8 cellular contexts compared by ENCODE assay signal in genomic region chr4:53012738-53013137, GRCh38.
DNase-seq lines count a peak whose midpoint lies in the region; ATAC-seq, FAIRE-seq and TF ChIP-seq lines count a peak whose summit lies in the region.

No MANE protein-coding gene starts in this region.

- DNase-seq in right lobe of liver (no peak), HepG2 (ENCODE audit: low spot score) (no peak), cardiac fibroblast (ENCODE audit: low read depth in 2 of 2) (peak; percentile 14 to 71), upper lobe of right lung (no peak), hypothalamus (lab: John Stamatoyannopoulos, UW) (no peak), putamen (ENCODE audit: low spot score) (no peak), NCI-H2227 treated with DMSO at 0.1 percent for 48 hours (lab: John Stamatoyannopoulos, UW) (no peak)

- H3K27me3 ChIP-seq in right lobe of liver = no peaks in the 10 kb centered on the region
- H3K27me3 ChIP-seq in HepG2 (ENCODE audit: control insufficient read depth in 1 of 2, insufficient read depth in 2 of 2, low read length in 2 of 2) = no peaks in the 10 kb centered on the region
- no peaks in the 10 kb centered on the region for H3K27me3 ChIP-seq in upper lobe of right lung

- H3K36me3 ChIP-seq in right lobe of liver (no peaks in the 10 kb centered on the region), HepG2 (replicated peaks in 1 of 2; ENCODE audit: control insufficient read depth in 1 of 2, insufficient read depth in 2 of 2, low read length in 2 of 2) (no peaks in the 10 kb centered on the region), upper lobe of right lung (no peaks in the 10 kb centered on the region)

- POLR2A ChIA-PET in HepG2 (lab: Yijun Ruan, JAX) = no interaction called here

- no peak overlapping the region for H3K9ac ChIP-seq in HepG2 (ENCODE audit: insufficient read depth, low read depth, low read length)

- intact Hi-C loops in right lobe of liver (cut with DNase I) (no loop called here), HepG2 (cut with micrococcal nuclease; ENCODE audit: unreplicated experiment) (no loop called here), upper lobe of right lung (cut with DNase I) (no loop called here)

- FAIRE-seq in HepG2 (lab: Jason Lieb, UNC) = no peak

- H3K4me3 ChIP-seq in right lobe of liver (no peak overlapping the region), HepG2 (replicated peaks in 1 of 3; ENCODE audit: insufficient read depth in 1 of 3, low read depth in 2 of 3, low read length in 3 of 3) (no peak overlapping the region), cardiac fibroblast (replicated peaks in 1 of 2; ENCODE audit: low read depth in 2 of 2, low read length in 2 of 2) (no peak overlapping the region), upper lobe of right lung (no peak overlapping the region)

- WGBS in right lobe of liver (ENCODE audit: insufficient coverage, low coverage, low lambda C conversion rate, missing lambda C conversion rate) = 47% methylated on average over 1 of the region's 1 CpG
- WGBS in HepG2 (ENCODE audit: low lambda C conversion rate) = 93% methylated on average over 1 of the region's 1 CpG

- no peak for TF ChIP-seq RAD21 in HepG2 (CRISPR knock-in tag; IDR thresholded peaks at IDR 0.05)

- no peak for TF ChIP-seq EP300 in HepG2 (IDR thresholded peaks at IDR 0.05; ENCODE audit: low read depth in 2 of 2, low read length in 2 of 2)
- TF ChIP-seq EP300 in HepG2 (CRISPR knock-in tag; IDR thresholded peaks at IDR 0.05; ENCODE audit: borderline replicate concordance) = no peak

- H3K27ac ChIP-seq in right lobe of liver (no peak overlapping the region), HepG2 (ENCODE audit: extremely low read length, insufficient read depth, low read length) (no peak overlapping the region), upper lobe of right lung (peak overlapping the region; percentile 4)

- H3K4me1 ChIP-seq in right lobe of liver = no peaks in the 10 kb centered on the region
- H3K4me1 ChIP-seq in HepG2 (ENCODE audit: insufficient read depth, low read length) = peaks cover 25% of the 10 kb centered on the region
- peaks cover 10% of the 10 kb centered on the region for H3K4me1 ChIP-seq in upper lobe of right lung

- in situ Hi-C loops in HepG2 (cut with HindIII; ENCODE audit: extremely low pct_ligation_motif_present, low pct_unique_long_range_greater_than_20kb) = loop anchor here (10.0 to 25.0 kb wide), 5 partner anchors 362 to 1212 kb away; partner anchors contain the start of genes FIP1L1 and PDGFRA

- no peak overlapping the region for H3K4me2 ChIP-seq in HepG2 (ENCODE audit: low read depth, low read length)

- no peaks in the 10 kb centered on the region for H3K9me3 ChIP-seq in right lobe of liver
- no peaks in the 10 kb centered on the region for H3K9me3 ChIP-seq in HepG2 (ENCODE audit: low read length)
- no peaks in the 10 kb centered on the region for H3K9me3 ChIP-seq in upper lobe of right lung

- H3K79me2 ChIP-seq in HepG2 (ENCODE audit: insufficient read depth, low read length) = no peaks in the 10 kb centered on the region

- CTCF ChIA-PET in HepG2 (lab: Yijun Ruan, JAX; ENCODE audit: low intra/inter-chr PET ratio, low total read pairs) = no interaction called here

- no peaks in the 10 kb centered on the region for H4K20me1 ChIP-seq in HepG2 (ENCODE audit: insufficient read depth, low read length)

- ATAC-seq in right lobe of liver (peak; percentile 44 to 72 (median 62)), HepG2 (no peak), HG03432 (IDR thresholded peaks at IDR 0.05; ENCODE audit: unreplicated experiment) (peak; percentile 88), upper lobe of right lung (no peak)

- no TSS peak for BruUV-seq in HepG2 (replicated peaks; lab: Mats Ljungman, UMichigan)

- no peak for TF ChIP-seq CTCF in right lobe of liver (IDR thresholded peaks at IDR 0.05)
- no peak for TF ChIP-seq CTCF in HepG2 (CRISPR knock-in tag; IDR thresholded peaks at IDR 0.05)
- no peak for TF ChIP-seq CTCF in cardiac fibroblast (IDR thresholded peaks at IDR 0.05; ENCODE audit: low read depth, low read length)
- no peak for TF ChIP-seq CTCF in upper lobe of right lung (IDR thresholded peaks at IDR 0.05)

- H2AFZ ChIP-seq in HepG2 (ENCODE audit: low read length) = no peak overlapping the region

- no peak for TF ChIP-seq POLR2A in right lobe of liver (IDR thresholded peaks at IDR 0.05)
- TF ChIP-seq POLR2A in HepG2 (IDR thresholded peaks at IDR 0.05; ENCODE audit: insufficient read depth in 1 of 2, low read depth in 2 of 2, low read length in 2 of 2) = no peak

TF ChIP-seq in HepG2, 621 proteins besides CTCF, POLR2A, EP300 and RAD21 (continues in another document):
- TF ChIP-seq NCOR1 (IDR thresholded peaks at IDR 0.05; ENCODE audit: borderline replicate concordance, low read length) (no peak), SIN3B (IDR thresholded peaks at IDR 0.05; ENCODE audit: low read length) (no peak), ZNF784 (CRISPR knock-in tag; IDR thresholded peaks at IDR 0.05; ENCODE audit: borderline replicate concordance) (no peak), STAG1 (CRISPR knock-in tag; IDR thresholded peaks at IDR 0.05) (no peak), TRIM24 (CRISPR knock-in tag; IDR thresholded peaks at IDR 0.05) (no peak)
- TF ChIP-seq, protein P1, sequence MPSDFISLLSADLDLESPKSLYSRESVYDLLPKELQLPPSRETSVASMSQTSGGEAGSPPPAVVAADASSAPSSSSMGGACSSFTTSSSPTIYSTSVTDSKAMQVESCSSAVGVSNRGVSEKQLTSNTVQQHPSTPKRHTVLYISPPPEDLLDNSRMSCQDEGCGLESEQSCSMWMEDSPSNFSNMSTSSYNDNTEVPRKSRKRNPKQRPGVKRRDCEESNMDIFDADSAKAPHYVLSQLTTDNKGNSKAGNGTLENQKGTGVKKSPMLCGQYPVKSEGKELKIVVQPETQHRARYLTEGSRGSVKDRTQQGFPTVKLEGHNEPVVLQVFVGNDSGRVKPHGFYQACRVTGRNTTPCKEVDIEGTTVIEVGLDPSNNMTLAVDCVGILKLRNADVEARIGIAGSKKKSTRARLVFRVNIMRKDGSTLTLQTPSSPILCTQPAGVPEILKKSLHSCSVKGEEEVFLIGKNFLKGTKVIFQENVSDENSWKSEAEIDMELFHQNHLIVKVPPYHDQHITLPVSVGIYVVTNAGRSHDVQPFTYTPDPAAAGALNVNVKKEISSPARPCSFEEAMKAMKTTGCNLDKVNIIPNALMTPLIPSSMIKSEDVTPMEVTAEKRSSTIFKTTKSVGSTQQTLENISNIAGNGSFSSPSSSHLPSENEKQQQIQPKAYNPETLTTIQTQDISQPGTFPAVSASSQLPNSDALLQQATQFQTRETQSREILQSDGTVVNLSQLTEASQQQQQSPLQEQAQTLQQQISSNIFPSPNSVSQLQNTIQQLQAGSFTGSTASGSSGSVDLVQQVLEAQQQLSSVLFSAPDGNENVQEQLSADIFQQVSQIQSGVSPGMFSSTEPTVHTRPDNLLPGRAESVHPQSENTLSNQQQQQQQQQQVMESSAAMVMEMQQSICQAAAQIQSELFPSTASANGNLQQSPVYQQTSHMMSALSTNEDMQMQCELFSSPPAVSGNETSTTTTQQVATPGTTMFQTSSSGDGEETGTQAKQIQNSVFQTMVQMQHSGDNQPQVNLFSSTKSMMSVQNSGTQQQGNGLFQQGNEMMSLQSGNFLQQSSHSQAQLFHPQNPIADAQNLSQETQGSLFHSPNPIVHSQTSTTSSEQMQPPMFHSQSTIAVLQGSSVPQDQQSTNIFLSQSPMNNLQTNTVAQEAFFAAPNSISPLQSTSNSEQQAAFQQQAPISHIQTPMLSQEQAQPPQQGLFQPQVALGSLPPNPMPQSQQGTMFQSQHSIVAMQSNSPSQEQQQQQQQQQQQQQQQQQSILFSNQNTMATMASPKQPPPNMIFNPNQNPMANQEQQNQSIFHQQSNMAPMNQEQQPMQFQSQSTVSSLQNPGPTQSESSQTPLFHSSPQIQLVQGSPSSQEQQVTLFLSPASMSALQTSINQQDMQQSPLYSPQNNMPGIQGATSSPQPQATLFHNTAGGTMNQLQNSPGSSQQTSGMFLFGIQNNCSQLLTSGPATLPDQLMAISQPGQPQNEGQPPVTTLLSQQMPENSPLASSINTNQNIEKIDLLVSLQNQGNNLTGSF (CRISPR knock-in tag; IDR thresholded peaks at IDR 0.05) = no peak
- TF ChIP-seq, protein P2, sequence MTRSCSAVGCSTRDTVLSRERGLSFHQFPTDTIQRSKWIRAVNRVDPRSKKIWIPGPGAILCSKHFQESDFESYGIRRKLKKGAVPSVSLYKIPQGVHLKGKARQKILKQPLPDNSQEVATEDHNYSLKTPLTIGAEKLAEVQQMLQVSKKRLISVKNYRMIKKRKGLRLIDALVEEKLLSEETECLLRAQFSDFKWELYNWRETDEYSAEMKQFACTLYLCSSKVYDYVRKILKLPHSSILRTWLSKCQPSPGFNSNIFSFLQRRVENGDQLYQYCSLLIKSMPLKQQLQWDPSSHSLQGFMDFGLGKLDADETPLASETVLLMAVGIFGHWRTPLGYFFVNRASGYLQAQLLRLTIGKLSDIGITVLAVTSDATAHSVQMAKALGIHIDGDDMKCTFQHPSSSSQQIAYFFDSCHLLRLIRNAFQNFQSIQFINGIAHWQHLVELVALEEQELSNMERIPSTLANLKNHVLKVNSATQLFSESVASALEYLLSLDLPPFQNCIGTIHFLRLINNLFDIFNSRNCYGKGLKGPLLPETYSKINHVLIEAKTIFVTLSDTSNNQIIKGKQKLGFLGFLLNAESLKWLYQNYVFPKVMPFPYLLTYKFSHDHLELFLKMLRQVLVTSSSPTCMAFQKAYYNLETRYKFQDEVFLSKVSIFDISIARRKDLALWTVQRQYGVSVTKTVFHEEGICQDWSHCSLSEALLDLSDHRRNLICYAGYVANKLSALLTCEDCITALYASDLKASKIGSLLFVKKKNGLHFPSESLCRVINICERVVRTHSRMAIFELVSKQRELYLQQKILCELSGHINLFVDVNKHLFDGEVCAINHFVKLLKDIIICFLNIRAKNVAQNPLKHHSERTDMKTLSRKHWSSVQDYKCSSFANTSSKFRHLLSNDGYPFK (CRISPR knock-in tag; IDR thresholded peaks at IDR 0.05; ENCODE audit: borderline replicate concordance) = no peak

Comparison
In these comparisons a context has a peak if more than half of its experiments do, and no peak if none do; other contexts are left out.
1. ATAC-seq: peak in right lobe of liver (4 of 4) and HG03432 (single experiment); none in HepG2 (single experiment) and upper lobe of right lung (single experiment).
2. DNase-seq: peak in cardiac fibroblast (2 of 2); none in right lobe of liver (0 of 3), HepG2 (single experiment), upper lobe of right lung (single experiment), hypothalamus (0 of 51), putamen (single experiment) and NCI-H2227 treated with DMSO at 0.1 percent for 48 hours (single experiment).